ENCODE assay signal across 32 cellular contexts in the genomic region with DNA sequence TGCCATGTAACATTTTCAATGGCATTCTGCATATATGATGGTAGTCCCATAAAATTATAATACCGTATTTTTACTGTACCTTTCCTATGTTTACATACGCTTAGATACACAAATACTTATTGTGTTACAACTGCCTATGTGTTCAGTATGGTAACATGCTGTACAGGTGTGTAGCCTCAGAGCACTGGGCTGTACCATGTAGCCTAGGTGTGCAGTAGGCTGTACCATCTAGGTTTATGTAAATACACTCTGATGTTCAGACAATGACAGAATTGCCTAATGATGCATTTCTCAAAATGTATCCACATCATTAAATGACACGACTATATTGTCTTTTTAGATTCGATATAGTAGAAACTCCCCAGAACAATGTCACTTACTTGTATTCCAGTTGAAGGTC. TPM values are rescaled to one million over a fixed set of nuclear protein-coding genes. Genes with fewer than 3 reads are reported as not detected.
DNase-seq lines count a peak whose midpoint lies in the region; ATAC-seq, FAIRE-seq and TF ChIP-seq lines count a peak whose summit lies in the region.
"Had no signal": no experiment of that assay in that cellular context is flagged by ENCODE, and none has a peak within 500 bp of the region (broad histone marks: within the 10 kb centered on the region; RNA-seq: fewer than 3 reads in every experiment).

No MANE protein-coding gene starts in this region.

- peaks cover 21% of the 10 kb centered on the region for H3K36me3 Mint-ChIP-seq in memory B cell
- H3K36me3 Mint-ChIP-seq: CD14-positive monocyte had no signal

- POLR2A ChIA-PET in OCI-LY7 (lab: Charles Lee): interaction anchor here (0.6 to 0.8 kb wide), 2 partner anchors 23 to 136 kb away, joined by 3 to 5 read pairs; no protein-coding TSS in a partner anchor

- H4K20me1 ChIP-seq in OCI-LY7 (ENCODE audit: insufficient read depth, low read length): no peaks in the 10 kb centered on the region

- TF ChIP-seq CTCF in OCI-LY7 (conservative IDR thresholded peaks at IDR 0.05; ENCODE audit: low read length) (no peak), WERI-Rb-1 (IDR thresholded peaks at IDR 0.05; ENCODE audit: low read depth, low read length) (no peak)

- no peaks in the 10 kb centered on the region for H3K9me3 Mint-ChIP-seq in memory B cell
- H3K9me3 Mint-ChIP-seq: CD14-positive monocyte; T-helper 1 cell treated with Interleukin-12 subunit alpha and Interleukin-12 subunit beta and Interleukin-4 antibody, amounts not matched to agents 30 μg/mL and 1 μg/mL, for 36 hours had no signal

- H3K4me2 ChIP-seq in OCI-LY7 (ENCODE audit: low read length): no peak overlapping the region
- H3K4me2 ChIP-seq: KMS-11 had no signal

- no peak for ATAC-seq in memory B cell (ENCODE audit: low read depth)
- ATAC-seq: GM12878, HCT116 had no signal

- no peaks in the 10 kb centered on the region for H3K79me2 ChIP-seq in OCI-LY7 (ENCODE audit: insufficient read depth, low read depth, low read length)

- no peaks in the 10 kb centered on the region for H3K27me3 ChIP-seq in WERI-Rb-1 (ENCODE audit: insufficient read depth, low read depth, severe bottlenecking)
- H3K27me3 ChIP-seq: BE2C had no signal

- peaks cover 25% of the 10 kb centered on the region for H3K4me1 Mint-ChIP-seq in memory B cell
- H3K4me1 Mint-ChIP-seq: CD14-positive monocyte had no signal

- no TSS peak for BruUV-seq in OCI-LY7 (replicated peaks; lab: Mats Ljungman, UMichigan)

- peak; percentile 33 for DNase-seq in DMS153 (lab: John Stamatoyannopoulos, UW)
- no peak for DNase-seq in DMS153 treated with DMSO at 0.1 percent for 48 hours (lab: John Stamatoyannopoulos, UW; ENCODE audit: unreplicated experiment)
- no peak for DNase-seq in GM19239 (ENCODE audit: insufficient read length, low spot score)
- peak; percentile 47 for DNase-seq in NCI-H526 treated with DMSO at 0.1 percent for 48 hours (lab: John Stamatoyannopoulos, UW)
- no peak for DNase-seq in memory B cell (ENCODE audit: low spot score in 2 of 2)
- no peak for DNase-seq in OCI-LY7 (ENCODE audit: low spot score)
- no peak for DNase-seq in WERI-Rb-1
- no peak for DNase-seq in NK-92 treated with Interleukin-12 subunit alpha and Interleukin-12 subunit beta, amount 100 ng/mL, for 24 hours (lab: John Stamatoyannopoulos, UW)
- DNase-seq: ACHN, BE2C, DMS79, EL, GDM1, IMR-90, NCI-H1048, NCI-H1694 treated with DMSO at 0.1 percent for 48 hours, NCI-H2081, NCI-H2171, NCI-H226, NCI-H510A, OCI-M1, SIG-M5, SW 1271 had no signal

- H3K9me3 ChIP-seq in OCI-LY7 (ENCODE audit: low read length) (no peaks in the 10 kb centered on the region), WERI-Rb-1 (ENCODE audit: severe bottlenecking) (no peaks in the 10 kb centered on the region)
- H3K9me3 ChIP-seq: BE2C had no signal

- intact Hi-C loops in OCI-LY7 (cut with micrococcal nuclease; ENCODE audit: unreplicated experiment): no loop called here

- H3K36me3 ChIP-seq in OCI-LY7 (ENCODE audit: insufficient read depth, low read length): no peaks in the 10 kb centered on the region
- no peaks in the 10 kb centered on the region for H3K36me3 ChIP-seq in WERI-Rb-1
- H3K36me3 ChIP-seq: BE2C had no signal

- no peaks in the 10 kb centered on the region for H3K9me2 ChIP-seq in OCI-LY7 (ENCODE audit: insufficient read depth, low read length)

- CTCF ChIA-PET in OCI-LY7 (lab: Charles Lee; ENCODE audit: unreplicated experiment): no interaction called here

- no peaks in the 10 kb centered on the region for H3K27me3 Mint-ChIP-seq in memory B cell

- peak; percentile 63 for FAIRE-seq in GM19239 (lab: Jason Lieb, UNC)
- FAIRE-seq: GM12878, RCC 7860 had no signal

- H3K4me3 ChIP-seq in OCI-LY7 (ENCODE audit: low read depth, low read length, poor library complexity, severe bottlenecking) (no peak overlapping the region), WERI-Rb-1 (ENCODE audit: low read depth, low read length) (no peak overlapping the region)
- H3K4me3 ChIP-seq: GM12878, SK-N-MC had no signal

- peaks cover 6% of the 10 kb centered on the region for H3K4me1 ChIP-seq in OCI-LY7 (ENCODE audit: insufficient read depth, low read length, poor library complexity, severe bottlenecking)
- H3K4me1 ChIP-seq: BE2C had no signal

- no peak overlapping the region for H3K4me3 Mint-ChIP-seq in memory B cell
- H3K4me3 Mint-ChIP-seq: CD14-positive monocyte; T-helper 1 cell treated with Interleukin-12 subunit alpha and Interleukin-12 subunit beta and Interleukin-4 antibody, amounts not matched to agents 30 μg/mL and 1 μg/mL, for 36 hours had no signal

- H3K27ac ChIP-seq in OCI-LY7 (ENCODE audit: low read depth, low read length, poor library complexity, severe bottlenecking) (no peak overlapping the region), WERI-Rb-1 (no peak overlapping the region)
- H3K27ac ChIP-seq: 22Rv1, KMS-11, SK-N-MC had no signal

- no peak overlapping the region for H2AFZ ChIP-seq in OCI-LY7 (ENCODE audit: low read length)

- peak overlapping the region; percentile 62 for H3K27ac Mint-ChIP-seq in memory B cell
- H3K27ac Mint-ChIP-seq: CD14-positive monocyte; T-helper 1 cell treated with Interleukin-12 subunit alpha and Interleukin-12 subunit beta and Interleukin-4 antibody, amounts not matched to agents 30 μg/mL and 1 μg/mL, for 36 hours had no signal

RNA-seq across cellular contexts. Expression of gene CD80, which starts 22.7 kb away (rescaled TPM):
- total RNA-seq in OCI-LY7 (2014; rRNA removed; shearing (Covaris generic)): not detected in 2 replicates
- not detected in 2 replicates for total RNA-seq in OCI-LY7 (2022)
- total RNA-seq: H4, IMR-90 had no signal

RNA-seq across cellular contexts. Expression of gene TIMMDC1, which starts 38.4 kb away (rescaled TPM):
- total RNA-seq in OCI-LY7 (2014; rRNA removed; shearing (Covaris generic)): 54.6 and 61.0 TPM in 2 replicates
- 92.7 and 92.9 TPM in 2 replicates for total RNA-seq in OCI-LY7 (2022)

RNA-seq across cellular contexts. Expression of gene ADPRH, which starts 42.5 kb away (rescaled TPM):
- not detected in 2 replicates for total RNA-seq in OCI-LY7 (2014; rRNA removed; shearing (Covaris generic))
- not detected in 2 replicates for total RNA-seq in OCI-LY7 (2022)
- total RNA-seq: H4 had no signal

Comparison
In these comparisons a context has a peak if more than half of its experiments do, and no peak if none do; other contexts are left out.
1. DNase-seq: peak in DMS153 (single experiment) and NCI-H526 treated with DMSO at 0.1 percent for 48 hours (single experiment); none in DMS153 treated with DMSO at 0.1 percent for 48 hours (single experiment), GM19239 (single experiment), memory B cell (0 of 2), OCI-LY7 (single experiment), WERI-Rb-1 (single experiment) and NK-92 treated with Interleukin-12 subunit alpha and Interleukin-12 subunit beta, amount 100 ng/mL, for 24 hours (single experiment).